ENCODE assay signal across 21 cellular contexts in the genomic region with DNA sequence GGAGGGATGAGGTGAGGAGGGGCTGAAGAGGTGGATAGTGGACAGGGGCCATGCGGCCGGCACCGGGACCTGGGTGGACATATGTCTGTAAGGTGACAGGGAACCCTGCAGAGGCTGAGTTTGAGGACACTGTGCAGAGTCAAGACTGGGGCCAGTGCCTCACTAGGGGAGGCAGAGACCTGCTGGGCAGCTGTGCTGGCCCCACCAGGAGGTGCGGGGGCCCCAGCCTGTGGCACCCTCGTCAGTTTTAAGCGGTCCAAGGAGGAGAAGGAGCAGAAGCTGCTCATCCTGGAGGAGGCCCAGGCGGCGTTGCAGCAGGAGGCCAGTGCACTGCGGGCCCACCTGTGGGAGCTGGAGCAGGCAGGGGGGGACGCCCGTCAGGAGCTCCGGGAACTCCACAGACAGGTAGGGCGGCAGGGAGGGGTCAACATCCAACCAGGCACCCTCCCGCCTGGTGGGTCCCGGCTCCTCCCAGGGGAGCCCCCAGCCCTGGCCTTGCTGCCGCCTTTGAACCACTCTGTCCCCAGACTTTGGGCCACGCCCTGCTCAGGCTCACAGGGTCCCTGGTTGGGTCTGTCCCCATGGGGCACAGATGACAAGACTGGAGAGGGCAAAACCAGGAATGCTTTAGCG. TPM values are rescaled to one million over a fixed set of nuclear protein-coding genes. Genes with fewer than 3 reads are reported as not detected.
A peak's percentile ranks its signal among the peaks of the same experiment; 100 is the strongest.
DNase-seq lines count a peak whose midpoint lies in the region; ATAC-seq and TF ChIP-seq lines count a peak whose summit lies in the region.
"Had no signal": no experiment of that assay in that cellular context is flagged by ENCODE, and none has a peak within 500 bp of the region (broad histone marks: within the 10 kb centered on the region; RNA-seq: fewer than 3 reads in every experiment).

No MANE protein-coding gene starts in this region.

- H3K36me3 ChIP-seq in heart left ventricle, result no peaks in the 10 kb centered on the region
- no peaks in the 10 kb centered on the region for H3K36me3 ChIP-seq in uterus
- no peaks in the 10 kb centered on the region for H3K36me3 ChIP-seq in OCI-LY7 (ENCODE audit: insufficient read depth, low read length)
- H3K36me3 ChIP-seq: thyroid gland had no signal

- DNase-seq in heart left ventricle, result peak in 3 of 5 donors; percentile 15 to 20 (median 17)
- no peak for DNase-seq in Right ventricle myocardium superior
- peak; percentile 1 for DNase-seq in effector CD4-positive, alpha-beta T cell
- DNase-seq in uterus, result peak in 1 of 2 donors; percentile 17
- DNase-seq in Ammon's horn (ENCODE audit: low spot score), result no peak
- DNase-seq in OCI-LY7 (ENCODE audit: low spot score), result no peak
- DNase-seq: activated naive CD4-positive, alpha-beta T cell treated with anti-CD3 and anti-CD28 coated beads, Interleukin-2, amount 10 ng/mL, durations not matched to agents 7 days and 5 days; DMS79 treated with DMSO at 0.1 percent for 48 hours; foreskin fibroblast; NCI-H1694; NCI-H2227 treated with DMSO at 0.1 percent for 48 hours; NCI-H82; T1000; thyroid gland had no signal

- H3K27me3 ChIP-seq in heart left ventricle (no peaks in the 10 kb centered on the region), uterus (no peaks in the 10 kb centered on the region)
- H3K27me3 ChIP-seq: thyroid gland had no signal

- peaks cover 3% of the 10 kb centered on the region for H3K4me1 Mint-ChIP-seq in nephron
- H3K4me1 Mint-ChIP-seq: activated naive CD4-positive, alpha-beta T cell treated with anti-CD3 and anti-CD28 coated beads, Interleukin-2, amount 10 ng/mL, durations not matched to agents 7 days and 5 days; CD8-positive, alpha-beta memory T cell; stimulated activated effector memory CD8-positive, alpha-beta T cell treated with anti-CD3 and anti-CD28 coated beads, Interleukin-12 subunit alpha, Interleukin-12 subunit beta, amount 100 ng/mL, for 72 hours had no signal

- no peak overlapping the region for H3K4me3 Mint-ChIP-seq in nephron
- H3K4me3 Mint-ChIP-seq: activated naive CD4-positive, alpha-beta T cell treated with anti-CD3 and anti-CD28 coated beads, Interleukin-2, amount 10 ng/mL, durations not matched to agents 7 days and 5 days; CD8-positive, alpha-beta memory T cell; stimulated activated effector memory CD8-positive, alpha-beta T cell treated with anti-CD3 and anti-CD28 coated beads, Interleukin-12 subunit alpha, Interleukin-12 subunit beta, amount 100 ng/mL, for 72 hours had no signal

- no TSS peak for BruUV-seq in OCI-LY7 (replicated peaks; lab: Mats Ljungman, UMichigan)

- no peak overlapping the region for H3K4me2 ChIP-seq in OCI-LY7 (ENCODE audit: low read length)

- H3K27ac Mint-ChIP-seq in nephron, result peak overlapping the region; percentile 40 to 74 (median 51)
- H3K27ac Mint-ChIP-seq: activated naive CD4-positive, alpha-beta T cell treated with anti-CD3 and anti-CD28 coated beads, Interleukin-2, amount 10 ng/mL, durations not matched to agents 7 days and 5 days; stimulated activated effector memory CD8-positive, alpha-beta T cell treated with anti-CD3 and anti-CD28 coated beads, Interleukin-12 subunit alpha, Interleukin-12 subunit beta, amount 100 ng/mL, for 72 hours had no signal

- TF ChIP-seq POLR2A in heart left ventricle (IDR thresholded peaks at IDR 0.05) (no peak), uterus (IDR thresholded peaks at IDR 0.05) (no peak)

- H4K20me1 ChIP-seq in OCI-LY7 (ENCODE audit: insufficient read depth, low read length), result no peaks in the 10 kb centered on the region

- no peaks in the 10 kb centered on the region for H3K9me2 ChIP-seq in OCI-LY7 (ENCODE audit: insufficient read depth, low read length)

- H3K4me3 ChIP-seq in heart left ventricle (no peak overlapping the region), uterus (no peak overlapping the region), OCI-LY7 (ENCODE audit: low read depth, low read length, poor library complexity, severe bottlenecking) (no peak overlapping the region)
- H3K4me3 ChIP-seq: thyroid gland had no signal

- POLR2A ChIA-PET in OCI-LY7 (lab: Charles Lee), result no interaction called here

- H3K36me3 Mint-ChIP-seq in nephron (ENCODE audit: low read depth), result no peaks in the 10 kb centered on the region
- H3K36me3 Mint-ChIP-seq: activated naive CD4-positive, alpha-beta T cell treated with anti-CD3 and anti-CD28 coated beads, Interleukin-2, amount 10 ng/mL, durations not matched to agents 7 days and 5 days; CD8-positive, alpha-beta memory T cell; stimulated activated effector memory CD8-positive, alpha-beta T cell treated with anti-CD3 and anti-CD28 coated beads, Interleukin-12 subunit alpha, Interleukin-12 subunit beta, amount 100 ng/mL, for 72 hours had no signal

- ATAC-seq in heart left ventricle (no peak), Right ventricle myocardium superior (ENCODE audit: poor library complexity) (no peak), HG02840 (IDR thresholded peaks at IDR 0.05; ENCODE audit: low FRiP score, unreplicated experiment) (no peak)
- ATAC-seq: Panc1; stimulated activated effector memory CD8-positive, alpha-beta T cell treated with anti-CD3 and anti-CD28 coated beads, Interleukin-12 subunit alpha, Interleukin-12 subunit beta, amount 100 ng/mL, for 72 hours had no signal

- intact Hi-C loops in heart left ventricle (cut with DNase I), result no loop called here
- intact Hi-C loops in Right ventricle myocardium superior (cut with DNase I), result no loop called here
- intact Hi-C loops in uterus (cut with DNase I; ENCODE audit: low total_unique reads), result no loop called here
- intact Hi-C loops in OCI-LY7 (cut with micrococcal nuclease; ENCODE audit: unreplicated experiment), result no loop called here

- TF ChIP-seq CTCF in heart left ventricle (IDR thresholded peaks at IDR 0.05) (no peak), nephron (IDR thresholded peaks at IDR 0.05; ENCODE audit: unreplicated experiment in 3 of 3) (no peak), uterus (IDR thresholded peaks at IDR 0.05) (no peak), OCI-LY7 (conservative IDR thresholded peaks at IDR 0.05; ENCODE audit: low read length) (no peak)

- CTCF ChIA-PET in OCI-LY7 (lab: Charles Lee; ENCODE audit: unreplicated experiment), result no interaction called here

- H3K4me1 ChIP-seq in heart left ventricle, result peaks cover 0 to 45% (median 23%) of the 10 kb centered on the region in 12 donors
- peaks cover 6 to 35% of the 10 kb centered on the region in 2 donors for H3K4me1 ChIP-seq in uterus
- no peaks in the 10 kb centered on the region for H3K4me1 ChIP-seq in OCI-LY7 (ENCODE audit: insufficient read depth, low read length, poor library complexity, severe bottlenecking)

- WGBS in heart left ventricle, 4 donors, result 95 to 99% (median 97%) methylated on average over 15 to 18 of the region's 18 CpGs

- no peaks in the 10 kb centered on the region for H3K9me3 Mint-ChIP-seq in nephron
- H3K9me3 Mint-ChIP-seq: activated naive CD4-positive, alpha-beta T cell treated with anti-CD3 and anti-CD28 coated beads, Interleukin-2, amount 10 ng/mL, durations not matched to agents 7 days and 5 days; CD8-positive, alpha-beta memory T cell; stimulated activated effector memory CD8-positive, alpha-beta T cell treated with anti-CD3 and anti-CD28 coated beads, Interleukin-12 subunit alpha, Interleukin-12 subunit beta, amount 100 ng/mL, for 72 hours had no signal

- H3K27me3 Mint-ChIP-seq in nephron (ENCODE audit: low read depth), result peaks cover 2% of the 10 kb centered on the region
- H3K27me3 Mint-ChIP-seq: CD8-positive, alpha-beta memory T cell had no signal

- no peaks in the 10 kb centered on the region for H3K79me2 ChIP-seq in OCI-LY7 (ENCODE audit: insufficient read depth, low read depth, low read length)

- H2AFZ ChIP-seq in OCI-LY7 (ENCODE audit: low read length), result no peak overlapping the region

- H3K9me3 ChIP-seq in heart left ventricle (no peaks in the 10 kb centered on the region), uterus (no peaks in the 10 kb centered on the region), OCI-LY7 (ENCODE audit: low read length) (no peaks in the 10 kb centered on the region)
- H3K9me3 ChIP-seq: thyroid gland had no signal

- H3K27ac ChIP-seq in heart left ventricle, result no peak overlapping the region
- peak overlapping the region; percentile 79 to 91 for H3K27ac ChIP-seq in uterus
- no peak overlapping the region for H3K27ac ChIP-seq in OCI-LY7 (ENCODE audit: low read depth, low read length, poor library complexity, severe bottlenecking)
- H3K27ac ChIP-seq: thyroid gland had no signal

RNA-seq across cellular contexts. Expression of gene SNED1, which starts 34.1 kb away (rescaled TPM):
- total RNA-seq in heart left ventricle, result 10 to 100 TPM in 2 of 9 donors, 1 to 10 TPM in 7; 3.1 to 14.7 (median 5.6) TPM
- 1 to 10 TPM; 4.2 to 4.3 TPM for polyA plus RNA-seq in heart left ventricle
- 8.0 TPM for total RNA-seq in Right ventricle myocardium superior
- 10 to 100 TPM; 18.5 to 87.1 (median 21.9) TPM for total RNA-seq in uterus
- 2.8 and 3.5 TPM in 2 replicates for total RNA-seq in OCI-LY7 (2014; rRNA removed; shearing (Covaris generic))
- 13.6 and 15.3 TPM in 2 replicates for total RNA-seq in OCI-LY7 (2022)

RNA-seq across cellular contexts. Expression of gene CROCC2, which starts 58.2 kb away (rescaled TPM):
- not detected for total RNA-seq in heart left ventricle
- not detected for polyA plus RNA-seq in heart left ventricle
- total RNA-seq in Right ventricle myocardium superior, result not detected
- total RNA-seq in uterus, result 1 to 10 TPM in 2 of 4 donors, under 1 TPM in 1, not detected in 1; 0.79 to 2.6 (median 1.8) TPM
- total RNA-seq in OCI-LY7 (2014; rRNA removed; shearing (Covaris generic)), result not detected in 2 replicates
- not detected in 2 replicates for total RNA-seq in OCI-LY7 (2022)
- total RNA-seq: CD8-positive, alpha-beta memory T cell; pulmonary artery endothelial cell; thyroid gland had no signal
- polyA plus RNA-seq: AG04450; CD8-positive, alpha-beta memory T cell had no signal

Comparison
In these comparisons a context has a peak if more than half of its experiments do, and no peak if none do; other contexts are left out.
1. DNase-seq: peak in heart left ventricle (3 of 5) and effector CD4-positive, alpha-beta T cell (single experiment); none in Right ventricle myocardium superior (single experiment), Ammon's horn (single experiment) and OCI-LY7 (single experiment).
2. H3K27ac ChIP-seq: peak in uterus (2 of 2); none in heart left ventricle (0 of 12) and OCI-LY7 (single experiment).